Comparison of ENCODE assay signal across 21 cellular contexts in the genomic region with DNA sequence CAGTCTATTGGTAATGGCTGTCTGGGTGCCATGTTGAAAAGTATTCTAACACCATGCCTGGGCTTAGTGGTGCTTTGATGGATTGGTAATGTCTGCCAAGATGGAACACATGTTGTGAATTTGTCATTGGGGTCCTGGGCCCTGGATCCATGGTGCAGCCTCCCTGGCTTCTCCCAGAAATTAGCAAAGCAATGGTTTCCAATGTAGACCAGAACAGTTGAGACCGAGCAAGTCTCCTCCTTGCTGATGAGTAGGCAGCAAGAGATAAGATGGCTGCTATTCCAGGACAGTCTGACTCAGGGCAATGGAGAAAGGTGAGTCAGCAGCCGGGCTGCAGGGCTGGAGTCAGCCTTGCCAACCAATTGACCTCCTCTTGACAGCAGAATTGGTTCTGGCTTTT. TPM values are rescaled to one million over a fixed set of nuclear protein-coding genes. Genes with fewer than 3 reads are reported as not detected.
"Had no signal": no experiment of that assay in that cellular context is flagged by ENCODE, and none has a peak within 500 bp of the region (broad histone marks: within the 10 kb centered on the region; RNA-seq: fewer than 3 reads in every experiment).

No MANE protein-coding gene starts in this region.

- H3K4me1 Mint-ChIP-seq: activated CD4-positive, alpha-beta T cell treated with anti-CD3 and anti-CD28 coated beads, Interleukin-2, amount 10 ng/mL, durations not matched to agents 7 days and 5 days; activated naive CD4-positive, alpha-beta T cell treated with anti-CD3 and anti-CD28 coated beads, Interleukin-2, amount 50 U/mL, for 24 hours; immature natural killer cell; naive B cell; stimulated activated naive CD8-positive, alpha-beta T cell treated with anti-CD3 and anti-CD28 coated beads, Interleukin-15, amount 100 ng/mL, for 72 hours had no signal

- H3K9me3 ChIP-seq: breast epithelium, esophagus squamous epithelium, pancreas, thoracic aorta had no signal

- H3K4me3 ChIP-seq: breast epithelium, esophagus squamous epithelium, pancreas, thoracic aorta had no signal

- H3K4me1 ChIP-seq: breast epithelium, esophagus squamous epithelium, pancreas had no signal

- H3K36me3 Mint-ChIP-seq: activated naive CD4-positive, alpha-beta T cell treated with anti-CD3 and anti-CD28 coated beads, Interleukin-2, amount 50 U/mL, for 24 hours; immature natural killer cell; naive B cell had no signal

- FAIRE-seq: pancreas had no signal

- H3K4me3 Mint-ChIP-seq: activated CD4-positive, alpha-beta T cell treated with anti-CD3 and anti-CD28 coated beads, Interleukin-2, amount 10 ng/mL, durations not matched to agents 7 days and 5 days; activated naive CD4-positive, alpha-beta T cell treated with anti-CD3 and anti-CD28 coated beads, Interleukin-2, amount 50 U/mL, for 24 hours; immature natural killer cell; naive B cell; stimulated activated naive CD8-positive, alpha-beta T cell treated with anti-CD3 and anti-CD28 coated beads, Interleukin-15, amount 100 ng/mL, for 72 hours had no signal

- H3K27ac Mint-ChIP-seq: activated CD4-positive, alpha-beta T cell treated with anti-CD3 and anti-CD28 coated beads, Interleukin-2, amount 10 ng/mL, durations not matched to agents 7 days and 5 days; activated naive CD4-positive, alpha-beta T cell treated with anti-CD3 and anti-CD28 coated beads, Interleukin-2, amount 50 U/mL, for 24 hours; immature natural killer cell; naive B cell; stimulated activated naive CD8-positive, alpha-beta T cell treated with anti-CD3 and anti-CD28 coated beads, Interleukin-15, amount 100 ng/mL, for 72 hours had no signal

- ATAC-seq: pancreas; stimulated activated naive CD8-positive, alpha-beta T cell treated with anti-CD3 and anti-CD28 coated beads, Interleukin-15, amount 100 ng/mL, for 72 hours had no signal

- DNase-seq: activated CD4-positive, alpha-beta T cell treated with anti-CD3 and anti-CD28 coated beads, Interleukin-2, amount 10 ng/mL, durations not matched to agents 7 days and 5 days; activated CD4-positive, CD25-positive, alpha-beta regulatory T cell; activated T-cell treated with anti-CD3 and anti-CD28 coated beads for 4 hours; amniotic stem cell; esophagus squamous epithelium; foreskin fibroblast; glutamatergic neuron; immature natural killer cell; naive B cell; pancreas; stimulated activated CD4-positive, alpha-beta T cell treated with anti-CD3 and anti-CD28 coated beads, Interleukin-15, amount 100 ng/mL, for 24 hours; stimulated activated CD4-positive, alpha-beta T cell treated with anti-CD3 and anti-CD28 coated beads, Interleukin-4, amount 100 ng/mL, for 24 hours; stimulated activated naive CD8-positive, alpha-beta T cell treated with anti-CD3 and anti-CD28 coated beads, Interleukin-15, amount 100 ng/mL, for 72 hours had no signal

- H3K27me3 Mint-ChIP-seq: activated CD4-positive, alpha-beta T cell treated with anti-CD3 and anti-CD28 coated beads, Interleukin-2, amount 10 ng/mL, durations not matched to agents 7 days and 5 days; stimulated activated naive CD8-positive, alpha-beta T cell treated with anti-CD3 and anti-CD28 coated beads, Interleukin-15, amount 100 ng/mL, for 72 hours had no signal

- H3K27ac ChIP-seq: breast epithelium, esophagus squamous epithelium, pancreas, thoracic aorta had no signal

- H3K36me3 ChIP-seq: breast epithelium, esophagus squamous epithelium, pancreas, thoracic aorta had no signal

- H3K9me3 Mint-ChIP-seq: activated CD4-positive, alpha-beta T cell treated with anti-CD3 and anti-CD28 coated beads, Interleukin-2, amount 10 ng/mL, durations not matched to agents 7 days and 5 days; immature natural killer cell had no signal

RNA-seq across cellular contexts. Expression of a gene that starts 30.8 kb away (rescaled TPM):
- total RNA-seq: activated CD4-positive, alpha-beta T cell treated with anti-CD3 and anti-CD28 coated beads, Interleukin-2, amount 10 ng/mL, durations not matched to agents 7 days and 5 days; activated CD8-positive, alpha-beta memory T cell treated with anti-CD3 and anti-CD28 coated beads for 36 hours; breast epithelium; esophagus squamous epithelium; lung microvascular endothelial cell; pancreas; renal cortical epithelial cell; skeletal muscle tissue; thoracic aorta; urinary bladder had no signal
